In the genomic region with DNA sequence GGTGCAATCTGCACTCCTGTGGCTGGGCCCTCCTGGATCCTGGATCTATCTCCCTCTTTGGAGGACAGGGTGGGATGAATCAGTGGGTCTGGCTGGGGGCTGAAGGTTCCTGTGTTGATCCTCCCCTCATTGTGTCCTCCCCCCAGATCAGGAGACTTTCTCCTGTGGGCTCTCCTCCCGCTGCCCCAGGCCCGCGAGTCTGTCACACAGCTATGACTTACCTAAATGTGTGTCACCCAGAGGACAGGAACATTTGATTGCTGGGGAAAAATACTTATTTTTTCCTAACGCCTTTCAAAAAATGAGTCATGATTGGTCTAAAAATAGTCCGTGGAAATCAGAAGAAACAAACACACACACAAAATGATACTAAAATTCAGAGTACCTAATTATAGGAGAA, we compare ENCODE assay signal across 22 cellular contexts.
"Had no signal": no experiment of that assay in that cellular context is flagged by ENCODE, and none has a peak within 500 bp of the region (broad histone marks: within the 10 kb centered on the region; RNA-seq: fewer than 3 reads in every experiment).

No MANE protein-coding gene starts in this region.

- H3K36me3 ChIP-seq: adrenal gland had no signal

- H3K4me3 ChIP-seq: adrenal gland had no signal

- H3K9me3 Mint-ChIP-seq: activated B cell treated with CpG ODN at 0.5 μM for 24 hours; activated T-cell treated with anti-CD3 and anti-CD28 coated beads, Interleukin-2, amount 50 U/mL, for 72 hours had no signal

- H3K4me3 Mint-ChIP-seq: activated B cell treated with CpG ODN at 0.5 μM for 24 hours; activated naive CD8-positive, alpha-beta T cell; activated T-cell treated with anti-CD3 and anti-CD28 coated beads, Interleukin-2, amount 50 U/mL, for 72 hours; T-helper 17 cell had no signal

- H3K27ac Mint-ChIP-seq: activated B cell treated with CpG ODN at 0.5 μM for 24 hours; activated naive CD8-positive, alpha-beta T cell; activated T-cell treated with anti-CD3 and anti-CD28 coated beads, Interleukin-2, amount 50 U/mL, for 72 hours; T-helper 17 cell had no signal

- H3K36me3 Mint-ChIP-seq: activated naive CD8-positive, alpha-beta T cell had no signal

- H3K4me2 ChIP-seq: KMS-11 had no signal

- ATAC-seq: activated T-cell treated with anti-CD3 and anti-CD28 coated beads, Interleukin-2, amount 50 U/mL, for 72 hours; T-helper 17 cell had no signal

- H3K4me1 Mint-ChIP-seq: activated B cell treated with CpG ODN at 0.5 μM for 24 hours, T-helper 17 cell had no signal

- H3K9ac ChIP-seq: KMS-11 had no signal

- H3K27me3 ChIP-seq: adrenal gland had no signal

- H3K27ac ChIP-seq: adrenal gland, KMS-11 had no signal

- DNase-seq: activated B cell treated with CpG ODN at 0.5 μM for 24 hours; activated CD4-positive, alpha-beta T cell treated with anti-CD3 and anti-CD28 coated beads, Interleukin-2, amount 50 U/mL, for 4 hours; activated CD8-positive, alpha-beta memory T cell treated with anti-CD3 and anti-CD28 coated beads for 24 hours; activated effector memory CD4-positive, alpha-beta T cell treated with Interleukin-2 at 50 U/mL for 16 hours; activated naive CD4-positive, alpha-beta T cell treated with Interleukin-2 at 50 U/mL for 16 hours; activated T-cell treated with anti-CD3 and anti-CD28 coated beads, Interleukin-2, amount 50 U/mL, for 72 hours; anterior cingulate cortex; cerebellar nuclear complex; NCI-H1092 treated with DMSO at 0.1 percent for 48 hours; NCI-H1417 treated with DMSO at 0.1 percent for 48 hours; NCI-H1694; NCI-H2029 treated with DMSO at 0.1 percent for 48 hours; NCI-H345; NCI-H510A; NCI-H526 treated with DMSO at 0.1 percent for 48 hours; NCI-H82; SIG-M5; T-helper 17 cell; T-helper 9 cell had no signal

- H3K9me3 ChIP-seq: adrenal gland had no signal
